In the genomic region with DNA sequence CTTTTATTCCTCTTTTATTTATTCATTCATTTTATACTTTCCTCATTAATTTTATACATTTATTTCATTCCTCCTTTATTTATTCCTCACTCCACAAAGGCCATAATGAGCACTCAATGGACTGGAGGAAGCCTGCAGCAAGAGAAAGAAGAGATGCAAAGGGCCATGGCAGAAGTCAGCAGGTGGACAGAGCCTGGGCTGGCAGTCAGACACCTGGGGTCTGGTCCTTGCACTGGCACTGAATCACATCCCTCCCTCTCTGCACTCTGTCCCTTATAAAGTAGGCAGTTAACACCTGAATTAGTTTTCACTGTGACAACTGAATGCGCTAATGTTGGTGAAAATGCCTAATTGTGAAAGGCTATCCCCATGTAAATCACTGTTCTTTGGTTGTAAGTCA, we compare ENCODE assay signal across 32 cellular contexts. TPM values are rescaled to one million over a fixed set of nuclear protein-coding genes. Genes with fewer than 3 reads are reported as not detected.
"Had no signal": no experiment of that assay in that cellular context is flagged by ENCODE, and none has a peak within 500 bp of the region (broad histone marks: within the 10 kb centered on the region; RNA-seq: fewer than 3 reads in every experiment).

No MANE protein-coding gene starts in this region.

- ATAC-seq: effector memory CD8-positive, alpha-beta T cell; esophagus mucosa; foreskin keratinocyte; gastrocnemius medialis; gastroesophageal sphincter; heart left ventricle; heart right ventricle had no signal

- H3K36me3 ChIP-seq: colonic mucosa, esophagus squamous epithelium, gastrocnemius medialis, gastroesophageal sphincter, heart left ventricle, heart right ventricle had no signal

- H2AFZ ChIP-seq: hepatocyte had no signal

- H3K4me3 Mint-ChIP-seq: dendritic cell treated with granulocyte-macrophage colony-stimulating factor and Interleukin-4, amounts not matched to agents 40 ng/mL and 50 ng/mL, for 4 days; effector memory CD8-positive, alpha-beta T cell had no signal

- H3K27ac Mint-ChIP-seq: dendritic cell treated with granulocyte-macrophage colony-stimulating factor and Interleukin-4, amounts not matched to agents 40 ng/mL and 50 ng/mL, for 4 days; effector memory CD8-positive, alpha-beta T cell had no signal

- H3K4me3 ChIP-seq: colonic mucosa, coronary artery, dorsolateral prefrontal cortex, esophagus muscularis mucosa, esophagus squamous epithelium, gastrocnemius medialis, gastroesophageal sphincter, heart left ventricle, heart right ventricle, hepatocyte had no signal

- FAIRE-seq: endometrium, endothelial cell of umbilical vein, frontal cortex had no signal

- H3K27me3 Mint-ChIP-seq: dendritic cell treated with granulocyte-macrophage colony-stimulating factor and Interleukin-4, amounts not matched to agents 40 ng/mL and 50 ng/mL, for 4 days had no signal

- H3K4me2 ChIP-seq: hepatocyte had no signal

- H3K9me3 ChIP-seq: colonic mucosa, esophagus squamous epithelium, gastrocnemius medialis, gastroesophageal sphincter had no signal

- H3K4me1 ChIP-seq: colonic mucosa, esophagus muscularis mucosa, esophagus squamous epithelium, foreskin keratinocyte, gastrocnemius medialis, gastroesophageal sphincter, heart left ventricle had no signal

- H3K27me3 ChIP-seq: colonic mucosa, dorsolateral prefrontal cortex, esophagus muscularis mucosa, esophagus squamous epithelium, foreskin keratinocyte, gastrocnemius medialis, gastroesophageal sphincter, heart left ventricle, heart right ventricle, hepatocyte had no signal

- DNase-seq: colonic mucosa; cortex of kidney; dermis blood vessel endothelial cell; effector CD4-positive, alpha-beta T cell; effector CD8-positive, alpha-beta T cell; effector memory CD4-positive, alpha-beta T cell; effector memory CD8-positive, alpha-beta T cell; erythroblast; esophagus squamous epithelium; foreskin fibroblast; foreskin keratinocyte; foreskin melanocyte; gastrocnemius medialis; glutamatergic neuron; head of caudate nucleus; heart left ventricle; heart right ventricle; hippocampal formation had no signal

- H3K79me2 ChIP-seq: hepatocyte had no signal

- H3K27ac ChIP-seq: colonic mucosa, coronary artery, dorsolateral prefrontal cortex, epithelial cell of prostate, esophagus muscularis mucosa, esophagus squamous epithelium, foreskin keratinocyte, gastrocnemius medialis, gastroesophageal sphincter, heart left ventricle, heart right ventricle, hepatocyte had no signal

- H3K9me3 Mint-ChIP-seq: dendritic cell treated with granulocyte-macrophage colony-stimulating factor and Interleukin-4, amounts not matched to agents 40 ng/mL and 50 ng/mL, for 4 days had no signal

RNA-seq across cellular contexts. Expression of a gene that starts 38.6 kb away (rescaled TPM):
- total RNA-seq: endothelial cell of umbilical vein, epithelial cell of proximal tubule, fibroblast of villous mesenchyme, glomerular endothelial cell, hepatocyte had no signal
